In genomic region chr7:138316421-138317043, GRCh38 we compare ENCODE assay signal across 11 cellular contexts.
DNase-seq lines count a peak whose midpoint lies in the region; ATAC-seq, FAIRE-seq and TF ChIP-seq lines count a peak whose summit lies in the region.
"Had no signal": no experiment of that assay in that cellular context is flagged by ENCODE, and none has a peak within 500 bp of the region (broad histone marks: within the 10 kb centered on the region; RNA-seq: fewer than 3 reads in every experiment).

No MANE protein-coding gene starts in this region.

- no peak for TF ChIP-seq POLR2A in GM12891 (IDR thresholded peaks at IDR 0.05; ENCODE audit: low read depth, low read length)

- ATAC-seq in GM19395 (IDR thresholded peaks at IDR 0.05; ENCODE audit: unreplicated experiment) (peak; percentile 98), HG02852 (IDR thresholded peaks at IDR 0.05; ENCODE audit: unreplicated experiment) (peak; percentile 93)

- peak; percentile 43 for DNase-seq in HuH-7 (ENCODE audit: low spot score)
- no peak for DNase-seq in medulla oblongata (ENCODE audit: extremely low spot score)
- DNase-seq in GM12891 (ENCODE audit: insufficient read length, low spot score), result no peak
- no peak for DNase-seq in SIG-M5 (lab: John Stamatoyannopoulos, UW)
- DNase-seq in NCI-H187 (lab: John Stamatoyannopoulos, UW), result no peak
- DNase-seq: activated naive CD4-positive, alpha-beta T cell treated with Interleukin-2 at 50 U/mL for 16 hours; glutamatergic neuron; NCI-H446 treated with DMSO at 0.1 percent for 48 hours had no signal

- no peak for FAIRE-seq in GM12891 (lab: Jason Lieb, UNC)
- FAIRE-seq: H1 had no signal

TF ChIP-seq in GM12891, 5 proteins besides CTCF, POLR2A, EP300 and RAD21:
- TF ChIP-seq TAF1 (IDR thresholded peaks at IDR 0.05; ENCODE audit: low read depth, low read length) (no peak), SPI1 (IDR thresholded peaks at IDR 0.05; ENCODE audit: low read depth, low read length) (no peak), POLR2AphosphoS5 (IDR thresholded peaks at IDR 0.05; ENCODE audit: low read depth, low read length) (no peak), POU2F2 (IDR thresholded peaks at IDR 0.05; ENCODE audit: low read depth, low read length) (no peak), PAX5 (IDR thresholded peaks at IDR 0.05; ENCODE audit: insufficient read depth, low read length, severe bottlenecking) (no peak)
